In genomic region chr12:113149361-113150150, GRCh38 we compare ENCODE assay signal across 8 cellular contexts. TPM values are rescaled to one million over a fixed set of nuclear protein-coding genes. Genes with fewer than 3 reads are reported as not detected.
A peak's percentile ranks its signal among the peaks of the same experiment; 100 is the strongest.
DNase-seq lines count a peak whose midpoint lies in the region; ATAC-seq and TF ChIP-seq lines count a peak whose summit lies in the region.

CFAP73 (plus strand) TSS chr12:113149724; CDS start chr12:113149858, 134 bp downstream.

- H3K36me3 Mint-ChIP-seq in activated CD4-positive, alpha-beta memory T cell treated with anti-CD3 and anti-CD28 coated beads for 36 hours = no peaks in the 10 kb centered on the region
- no peaks in the 10 kb centered on the region for H3K36me3 Mint-ChIP-seq in activated CD4-positive, alpha-beta memory T cell treated with anti-CD3 and anti-CD28 coated beads, Interleukin-2, amount 10 ng/mL, durations not matched to agents 7 days and 5 days (ENCODE audit: low read depth)
- H3K36me3 Mint-ChIP-seq in activated CD8-positive, alpha-beta memory T cell treated with anti-CD3 and anti-CD28 coated beads, Interleukin-2, amount 10 ng/mL, durations not matched to agents 7 days and 5 days = no peaks in the 10 kb centered on the region

- H3K27me3 Mint-ChIP-seq in activated CD4-positive, alpha-beta memory T cell treated with anti-CD3 and anti-CD28 coated beads for 36 hours = peaks cover 8% of the 10 kb centered on the region
- peaks cover 42% of the 10 kb centered on the region for H3K27me3 Mint-ChIP-seq in activated CD4-positive, alpha-beta memory T cell treated with anti-CD3 and anti-CD28 coated beads, Interleukin-2, amount 10 ng/mL, durations not matched to agents 7 days and 5 days
- H3K27me3 Mint-ChIP-seq in activated CD8-positive, alpha-beta memory T cell treated with anti-CD3 and anti-CD28 coated beads, Interleukin-2, amount 10 ng/mL, durations not matched to agents 7 days and 5 days = peaks cover 45% of the 10 kb centered on the region

- ATAC-seq in GM18520 (IDR thresholded peaks at IDR 0.05; ENCODE audit: unreplicated experiment) = no peak
- ATAC-seq in activated CD8-positive, alpha-beta memory T cell treated with anti-CD3 and anti-CD28 coated beads, Interleukin-2, amount 10 ng/mL, durations not matched to agents 7 days and 5 days = no peak
- ATAC-seq in GM21515 (IDR thresholded peaks at IDR 0.05; ENCODE audit: unreplicated experiment) = no peak

- intact Hi-C loops in activated CD4-positive, alpha-beta memory T cell treated with anti-CD3 and anti-CD28 coated beads for 36 hours (cut with micrococcal nuclease) = loop anchor here (10.0 kb wide), 1 partner anchor 155 kb away; no protein-coding TSS in a partner anchor

- CTCF ChIA-PET in activated CD4-positive, alpha-beta memory T cell treated with anti-CD3 and anti-CD28 coated beads for 36 hours (lab: Charles Lee) = interaction anchor here (1.2 to 6.6 kb wide), 2 partner anchors 14 to 100 kb away, joined by 3 to 70 read pairs; no protein-coding TSS in a partner anchor
- CTCF ChIA-PET in activated CD4-positive, alpha-beta memory T cell treated with anti-CD3 and anti-CD28 coated beads, Interleukin-2, amount 10 ng/mL, durations not matched to agents 7 days and 5 days (lab: Charles Lee) = no interaction called here
- CTCF ChIA-PET in activated CD8-positive, alpha-beta memory T cell treated with anti-CD3 and anti-CD28 coated beads, Interleukin-2, amount 10 ng/mL, durations not matched to agents 7 days and 5 days (lab: Charles Lee) = interaction anchor here (10.7 kb wide), 1 partner anchor 24 kb away, joined by 62 read pairs; no protein-coding TSS in a partner anchor

- H3K4me1 Mint-ChIP-seq in activated CD4-positive, alpha-beta memory T cell treated with anti-CD3 and anti-CD28 coated beads for 36 hours (ENCODE audit: low read depth) = peaks cover 14% of the 10 kb centered on the region
- H3K4me1 Mint-ChIP-seq in activated CD4-positive, alpha-beta memory T cell treated with anti-CD3 and anti-CD28 coated beads, Interleukin-2, amount 10 ng/mL, durations not matched to agents 7 days and 5 days = peaks cover 18% of the 10 kb centered on the region
- peaks cover 15% of the 10 kb centered on the region for H3K4me1 Mint-ChIP-seq in activated CD8-positive, alpha-beta memory T cell treated with anti-CD3 and anti-CD28 coated beads, Interleukin-2, amount 10 ng/mL, durations not matched to agents 7 days and 5 days

- POLR2A ChIA-PET in activated CD4-positive, alpha-beta memory T cell treated with anti-CD3 and anti-CD28 coated beads for 36 hours (lab: Charles Lee) = no interaction called here
- POLR2A ChIA-PET in activated CD4-positive, alpha-beta memory T cell treated with anti-CD3 and anti-CD28 coated beads, Interleukin-2, amount 10 ng/mL, durations not matched to agents 7 days and 5 days (lab: Charles Lee) = no interaction called here

- no peak within 1 kb of the TSS for H3K4me3 ChIP-seq in choroid plexus epithelial cell (ENCODE audit: low read depth, low read length)

- TF ChIP-seq CTCF in choroid plexus epithelial cell (conservative IDR thresholded peaks at IDR 0.05; ENCODE audit: low read depth, low read length) = no peak

- peak within 1 kb of the TSS; percentile 71 for H3K27ac ChIP-seq in layer of hippocampus (ENCODE audit: low read depth, low read length)

- H3K9me3 Mint-ChIP-seq in activated CD4-positive, alpha-beta memory T cell treated with anti-CD3 and anti-CD28 coated beads for 36 hours = peaks cover 2% of the 10 kb centered on the region
- no peaks in the 10 kb centered on the region for H3K9me3 Mint-ChIP-seq in activated CD4-positive, alpha-beta memory T cell treated with anti-CD3 and anti-CD28 coated beads, Interleukin-2, amount 10 ng/mL, durations not matched to agents 7 days and 5 days
- H3K9me3 Mint-ChIP-seq in activated CD8-positive, alpha-beta memory T cell treated with anti-CD3 and anti-CD28 coated beads, Interleukin-2, amount 10 ng/mL, durations not matched to agents 7 days and 5 days (ENCODE audit: low read depth) = no peaks in the 10 kb centered on the region

- DNase-seq in activated CD4-positive, alpha-beta memory T cell treated with anti-CD3 and anti-CD28 coated beads for 36 hours = peak; percentile 31
- DNase-seq in activated CD4-positive, alpha-beta memory T cell treated with anti-CD3 and anti-CD28 coated beads, Interleukin-2, amount 10 ng/mL, durations not matched to agents 7 days and 5 days = no peak
- DNase-seq in NCI-H774 (lab: John Stamatoyannopoulos, UW) = peak; percentile 88
- peak; percentile 94 for DNase-seq in choroid plexus epithelial cell (ENCODE audit: low read depth)
- no peak for DNase-seq in activated CD8-positive, alpha-beta memory T cell treated with anti-CD3 and anti-CD28 coated beads, Interleukin-2, amount 10 ng/mL, durations not matched to agents 7 days and 5 days

- no peak within 1 kb of the TSS for H3K27ac Mint-ChIP-seq in activated CD4-positive, alpha-beta memory T cell treated with anti-CD3 and anti-CD28 coated beads for 36 hours
- H3K27ac Mint-ChIP-seq in activated CD4-positive, alpha-beta memory T cell treated with anti-CD3 and anti-CD28 coated beads, Interleukin-2, amount 10 ng/mL, durations not matched to agents 7 days and 5 days = no peak within 1 kb of the TSS
- H3K27ac Mint-ChIP-seq in activated CD8-positive, alpha-beta memory T cell treated with anti-CD3 and anti-CD28 coated beads, Interleukin-2, amount 10 ng/mL, durations not matched to agents 7 days and 5 days = no peak within 1 kb of the TSS

- H3K4me3 Mint-ChIP-seq in activated CD4-positive, alpha-beta memory T cell treated with anti-CD3 and anti-CD28 coated beads for 36 hours = no peak within 1 kb of the TSS
- no peak within 1 kb of the TSS for H3K4me3 Mint-ChIP-seq in activated CD4-positive, alpha-beta memory T cell treated with anti-CD3 and anti-CD28 coated beads, Interleukin-2, amount 10 ng/mL, durations not matched to agents 7 days and 5 days
- H3K4me3 Mint-ChIP-seq in activated CD8-positive, alpha-beta memory T cell treated with anti-CD3 and anti-CD28 coated beads, Interleukin-2, amount 10 ng/mL, durations not matched to agents 7 days and 5 days = no peak within 1 kb of the TSS

- H3K27me3 ChIP-seq in layer of hippocampus (ENCODE audit: control insufficient read depth, insufficient read depth, low read length) = no peaks in the 10 kb centered on the region

RNA-seq across cellular contexts. Expression of gene CFAP73, which starts in this region (rescaled TPM):
- under 1 TPM; 0.90 to 0.94 TPM for total RNA-seq in activated CD4-positive, alpha-beta memory T cell treated with anti-CD3 and anti-CD28 coated beads for 36 hours
- total RNA-seq in activated CD4-positive, alpha-beta memory T cell treated with anti-CD3 and anti-CD28 coated beads, Interleukin-2, amount 10 ng/mL, durations not matched to agents 7 days and 5 days = under 1 TPM; 0.23 to 0.28 TPM
- total RNA-seq in activated CD8-positive, alpha-beta memory T cell treated with anti-CD3 and anti-CD28 coated beads, Interleukin-2, amount 10 ng/mL, durations not matched to agents 7 days and 5 days = not detected

Comparison
In these comparisons a context has a peak if more than half of its experiments do, and no peak if none do; other contexts are left out.
1. Peak in DNase-seq in activated CD4-positive, alpha-beta memory T cell treated with anti-CD3 and anti-CD28 coated beads for 36 hours; RNA of the gene not detected or under 1 TPM.
2. DNase-seq: peak in NCI-H774 (single experiment) and choroid plexus epithelial cell (single experiment); none in activated CD4-positive, alpha-beta memory T cell treated with anti-CD3 and anti-CD28 coated beads, Interleukin-2, amount 10 ng/mL, durations not matched to agents 7 days and 5 days (single experiment) and activated CD8-positive, alpha-beta memory T cell treated with anti-CD3 and anti-CD28 coated beads, Interleukin-2, amount 10 ng/mL, durations not matched to agents 7 days and 5 days (single experiment).